In the genomic region with DNA sequence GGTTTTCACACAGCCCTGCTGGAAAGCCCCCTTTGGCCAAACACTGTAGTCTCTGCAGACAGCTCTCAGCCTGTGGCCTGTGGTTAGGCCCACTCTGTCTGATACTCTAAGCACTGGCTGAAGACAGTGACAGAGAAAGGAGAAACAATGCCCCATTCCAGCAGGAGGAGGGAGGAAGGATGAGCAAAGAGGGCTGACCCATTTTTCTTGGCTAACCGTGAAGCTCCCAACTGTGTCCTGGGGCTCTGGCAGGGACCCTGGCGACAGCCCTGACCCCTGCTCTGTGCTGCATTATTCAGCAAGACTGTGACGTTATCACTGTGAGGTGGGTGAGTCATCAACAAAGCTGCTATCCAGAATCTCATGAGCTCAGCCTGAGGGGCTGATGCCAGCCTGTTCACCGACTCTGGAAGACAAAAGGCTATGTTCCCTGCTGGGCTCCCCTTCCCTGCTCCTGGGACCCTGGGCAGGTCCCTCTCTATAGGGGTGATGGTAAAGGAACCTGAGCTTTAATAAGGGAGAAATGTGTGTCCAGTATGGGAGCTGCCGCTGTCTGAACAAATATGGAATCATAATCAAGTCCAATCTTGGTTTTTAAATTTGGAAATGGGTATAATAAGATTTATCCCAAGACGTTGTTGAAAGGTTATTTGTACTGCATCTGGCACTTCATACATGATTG, we compare ENCODE assay signal across 8 cellular contexts.
DNase-seq lines count a peak whose midpoint lies in the region; ATAC-seq, FAIRE-seq and TF ChIP-seq lines count a peak whose summit lies in the region.

No MANE protein-coding gene starts in this region.

- H3K9me3 ChIP-seq in heart right ventricle (peaks cover 0 to 13% (median 0%) of the 10 kb centered on the region in 11 donors), kidney (ENCODE audit: control insufficient read depth in 1 of 2, low read length in 2 of 2) (no peaks in the 10 kb centered on the region)
- no peaks in the 10 kb centered on the region for H3K9me3 ChIP-seq in effector memory CD4-positive, alpha-beta T cell (ENCODE audit: control insufficient read depth, low read length)

- CTCF ChIA-PET in WTC11 (lab: Charles Lee) = interaction anchor here (0.6 kb wide), 1 partner anchor 10 kb away, joined by 3 read pairs; no protein-coding TSS in a partner anchor

- POLR2A ChIA-PET in WTC11 (lab: Charles Lee) = interaction anchor here (0.5 kb wide), 1 partner anchor 204 kb away, joined by 5 read pairs; no protein-coding TSS in a partner anchor

- ATAC-seq in heart right ventricle (peak in 5 of 8 donors; percentile 56 to 94 (median 84)), WTC11 (peak; percentile 28; the same call in 1 of the 2 replicates), HG02973 (IDR thresholded peaks at IDR 0.05; ENCODE audit: unreplicated experiment) (no peak), HG03342 (IDR thresholded peaks at IDR 0.05; ENCODE audit: unreplicated experiment) (no peak)

- peaks cover 15% of the 10 kb centered on the region for H3K36me3 Mint-ChIP-seq in WTC11

- H3K4me1 ChIP-seq in heart right ventricle (peaks cover 0 to 25% (median 10%) of the 10 kb centered on the region in 9 donors), kidney (ENCODE audit: control insufficient read depth in 1 of 2, insufficient read depth in 1 of 2, low read depth in 1 of 2, low read length in 2 of 2) (peaks cover 21 to 23% of the 10 kb centered on the region in 2 donors)
- H3K4me1 ChIP-seq in effector memory CD4-positive, alpha-beta T cell (ENCODE audit: control insufficient read depth, insufficient read depth, low read length, poor library complexity, severe bottlenecking) = no peaks in the 10 kb centered on the region

- H3K4me3 ChIP-seq in heart right ventricle (no peak overlapping the region), kidney (ENCODE audit: low read length in 2 of 2) (no peak overlapping the region)
- no peak overlapping the region for H3K4me3 ChIP-seq in effector memory CD4-positive, alpha-beta T cell (ENCODE audit: insufficient read depth, low read depth, low read length, poor library complexity, severe bottlenecking)

- DNase-seq in heart right ventricle (peak in 1 of 2 donors; percentile 20), cardiac septum (ENCODE audit: low spot score) (no peak), WTC11 (ENCODE audit: low spot score) (no peak), kidney (peak; percentile 83), NCI-H146 (lab: John Stamatoyannopoulos, UW) (no peak)
- DNase-seq in effector memory CD4-positive, alpha-beta T cell = no peak

- 50 to 57% methylated on average over 6 of the region's 6 CpGs for WGBS in heart right ventricle, 2 donors

- H3K9me3 Mint-ChIP-seq in WTC11 = peaks cover 23% of the 10 kb centered on the region

- no peak overlapping the region for H3K9ac ChIP-seq in kidney (ENCODE audit: low read length in 2 of 2)

- no peak overlapping the region for H3K27ac Mint-ChIP-seq in WTC11

- no peak for TF ChIP-seq CTCF in heart right ventricle (IDR thresholded peaks at IDR 0.05)
- no peak for TF ChIP-seq CTCF in WTC11 (IDR thresholded peaks at IDR 0.05)
- no peak for TF ChIP-seq CTCF in kidney (IDR thresholded peaks at IDR 0.05; ENCODE audit: borderline replicate concordance, extremely low read depth, insufficient read depth)

- intact Hi-C loops in heart right ventricle (cut with DNase I) = loop anchor here in 1 of 10 donors (10.0 kb wide), 1 partner anchor 107 kb away; a partner anchor contains a TSS
- intact Hi-C loops in cardiac septum (cut with DNase I) = loop anchor here (5.0 kb wide), 1 partner anchor 105 kb away; a partner anchor contains a TSS
- intact Hi-C loops in kidney (cut with DNase I) = no loop called here

- H3K27me3 ChIP-seq in heart right ventricle = no peaks in the 10 kb centered on the region
- no peaks in the 10 kb centered on the region for H3K27me3 ChIP-seq in effector memory CD4-positive, alpha-beta T cell (replicated peaks; ENCODE audit: control insufficient read depth, insufficient read depth, low read length, poor library complexity, severe bottlenecking)

- peaks cover 2% of the 10 kb centered on the region; the same call in 1 of the 2 replicates for H3K27me3 Mint-ChIP-seq in WTC11 (ENCODE audit: low read depth)

- no peak for FAIRE-seq in kidney (lab: Jason Lieb, UNC)

- no peak overlapping the region for H3K4me3 Mint-ChIP-seq in WTC11

- H3K4me1 Mint-ChIP-seq in WTC11 = peaks cover 5% of the 10 kb centered on the region; the same call in 1 of the 2 replicates

- no peak overlapping the region for H3K27ac ChIP-seq in heart right ventricle
- H3K27ac ChIP-seq in kidney (ENCODE audit: low read depth in 2 of 2, low read length in 2 of 2) = no peak overlapping the region
- H3K27ac ChIP-seq in effector memory CD4-positive, alpha-beta T cell (ENCODE audit: insufficient read depth, low read length, poor library complexity, severe bottlenecking) = no peak overlapping the region

- H3K36me3 ChIP-seq in heart right ventricle (no peaks in the 10 kb centered on the region), kidney (ENCODE audit: control insufficient read depth in 1 of 2, insufficient read depth in 2 of 2, low read length in 2 of 2) (no peaks in the 10 kb centered on the region)
- H3K36me3 ChIP-seq in effector memory CD4-positive, alpha-beta T cell (ENCODE audit: control insufficient read depth, insufficient read depth, low read length) = no peaks in the 10 kb centered on the region

TF ChIP-seq in WTC11, 78 proteins besides CTCF, POLR2A, EP300 and RAD21:
- TF ChIP-seq, protein P1, sequence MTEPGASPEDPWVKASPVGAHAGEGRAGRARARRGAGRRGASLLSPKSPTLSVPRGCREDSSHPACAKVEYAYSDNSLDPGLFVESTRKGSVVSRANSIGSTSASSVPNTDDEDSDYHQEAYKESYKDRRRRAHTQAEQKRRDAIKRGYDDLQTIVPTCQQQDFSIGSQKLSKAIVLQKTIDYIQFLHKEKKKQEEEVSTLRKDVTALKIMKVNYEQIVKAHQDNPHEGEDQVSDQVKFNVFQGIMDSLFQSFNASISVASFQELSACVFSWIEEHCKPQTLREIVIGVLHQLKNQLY (CRISPR knock-in tag; IDR thresholded peaks at IDR 0.05) = no peak
- TF ChIP-seq GABPB1 (CRISPR knock-in tag; IDR thresholded peaks at IDR 0.05) = 0 out of 2 replicates have a peak, but pooled peaks have one; percentile 25
- no peak for TF ChIP-seq NR2C2 (CRISPR knock-in tag; IDR thresholded peaks at IDR 0.05)

Comparison
In these comparisons a context has a peak if more than half of its experiments do, and no peak if none do; other contexts are left out.
1. ATAC-seq: peak in heart right ventricle (5 of 8) and WTC11 (single experiment); none in HG02973 (single experiment) and HG03342 (single experiment).